Comparison of ENCODE assay signal across 18 cellular contexts in genomic region chr4:128661529-128661928, GRCh38.
DNase-seq lines count a peak whose midpoint lies in the region; FAIRE-seq and TF ChIP-seq lines count a peak whose summit lies in the region.
"Had no signal": no experiment of that assay in that cellular context is flagged by ENCODE, and none has a peak within 500 bp of the region (broad histone marks: within the 10 kb centered on the region; RNA-seq: fewer than 3 reads in every experiment).

No MANE protein-coding gene starts in this region.

- no peak overlapping the region for H3T11ph ChIP-seq in H9 (ENCODE audit: low read length)

- no peaks in the 10 kb centered on the region for H3K27me3 Mint-ChIP-seq in H9 (ENCODE audit: low read depth)

- H2AFZ ChIP-seq in H9 (ENCODE audit: low read length): peak overlapping the region; percentile 82

- H3K9ac ChIP-seq in H9 (ENCODE audit: extremely low read depth, insufficient read length, low read length) (no peak overlapping the region), mesendoderm (ENCODE audit: low read length) (no peak overlapping the region)

- POLR2A ChIA-PET in RWPE1 (lab: Yijun Ruan, JAX; ENCODE audit: low non-redundant PET): no interaction called here

- H2AK5ac ChIP-seq in H9 (ENCODE audit: insufficient read length, low read length) (no peak overlapping the region), mesendoderm (ENCODE audit: low read length) (no peak overlapping the region)

- peaks cover 4 to 16% of the 10 kb centered on the region in 2 experiments; a peak in 3 of 4 replicates for H3K4me1 Mint-ChIP-seq in H9
- H3K4me1 Mint-ChIP-seq: stimulated activated effector memory CD8-positive, alpha-beta T cell treated with anti-CD3 and anti-CD28 coated beads, Interleukin-12 subunit alpha, Interleukin-12 subunit beta, amount 100 ng/mL, for 72 hours had no signal

- H3K27ac ChIP-seq in H9 (ENCODE audit: insufficient read length, low read depth, low read length) (no peak overlapping the region), mesendoderm (ENCODE audit: low read depth, low read length) (no peak overlapping the region), testis (peak overlapping the region; percentile 69 to 90), brain microvascular endothelial cell (no peak overlapping the region), RWPE1 (no peak overlapping the region)
- H3K27ac ChIP-seq: HL-60, left lung had no signal

- no peak overlapping the region for H3K4me3 ChIP-seq in bronchial epithelial cell (ENCODE audit: low read depth, low read length)
- no peak overlapping the region for H3K4me3 ChIP-seq in mesendoderm (ENCODE audit: low read length)
- H3K4me3 ChIP-seq in testis: no peak overlapping the region
- no peak overlapping the region for H3K4me3 ChIP-seq in brain microvascular endothelial cell (ENCODE audit: low read depth, low read length)
- H3K4me3 ChIP-seq: left lung had no signal

- H2BK5ac ChIP-seq in H9 (ENCODE audit: insufficient read length, low read length): no peak overlapping the region
- no peak overlapping the region for H2BK5ac ChIP-seq in mesendoderm (ENCODE audit: low read length)

- H3K9me3 Mint-ChIP-seq in H9: peaks cover 0 to 6% of the 10 kb centered on the region in 2 experiments; a peak in 3 of 5 replicates
- H3K9me3 Mint-ChIP-seq: stimulated activated effector memory CD8-positive, alpha-beta T cell treated with anti-CD3 and anti-CD28 coated beads, Interleukin-12 subunit alpha, Interleukin-12 subunit beta, amount 100 ng/mL, for 72 hours had no signal

- no peaks in the 10 kb centered on the region for H4K20me1 ChIP-seq in H9 (ENCODE audit: control insufficient read depth, insufficient read depth, insufficient read length)

- no peak overlapping the region for H4K91ac ChIP-seq in H9 (ENCODE audit: insufficient read length, low read depth, low read length)

- no peaks in the 10 kb centered on the region for H3K36me3 ChIP-seq in bronchial epithelial cell (ENCODE audit: control insufficient read depth, insufficient read depth, low read length)
- no peaks in the 10 kb centered on the region for H3K36me3 ChIP-seq in mesendoderm (ENCODE audit: control insufficient read depth, insufficient read depth, low read length)
- no peaks in the 10 kb centered on the region for H3K36me3 ChIP-seq in testis (ENCODE audit: low read depth, missing control alignments)
- H3K36me3 ChIP-seq in brain microvascular endothelial cell (replicated peaks): no peaks in the 10 kb centered on the region
- H3K36me3 ChIP-seq: left lung had no signal

- no peak overlapping the region for H4K8ac ChIP-seq in H9 (replicated peaks; ENCODE audit: insufficient read length, low read depth, low read length)
- H4K8ac ChIP-seq in mesendoderm (ENCODE audit: low read depth, low read length): no peak overlapping the region

- FAIRE-seq in bronchial epithelial cell (lab: Jason Lieb, UNC): peak; percentile 83

- H3K9me3 ChIP-seq in H9 (ENCODE audit: control insufficient read depth, low read depth, low read length) (no peaks in the 10 kb centered on the region), testis (no peaks in the 10 kb centered on the region)
- H3K9me3 ChIP-seq: left lung had no signal

- H2BK120ac ChIP-seq in H9 (ENCODE audit: low read depth, low read length, poor library complexity, severe bottlenecking) (no peak overlapping the region), mesendoderm (ENCODE audit: low read depth, low read length) (no peak overlapping the region)

- H3K36me3 Mint-ChIP-seq in H9 (ENCODE audit: insufficient read depth in 1 of 3, low read depth in 3 of 3): peaks cover 1 to 12% (median 3%) of the 10 kb centered on the region in 3 experiments; a peak in 5 of 7 replicates
- H3K36me3 Mint-ChIP-seq: naive thymus-derived CD8-positive, alpha-beta T cell; stimulated activated effector memory CD8-positive, alpha-beta T cell treated with anti-CD3 and anti-CD28 coated beads, Interleukin-12 subunit alpha, Interleukin-12 subunit beta, amount 100 ng/mL, for 72 hours had no signal

- intact Hi-C loops in testis (cut with DNase I; ENCODE audit: low total_unique reads): no loop called here

- H2BK15ac ChIP-seq in H9 (ENCODE audit: low read depth, low read length): no peak overlapping the region
- no peak overlapping the region for H2BK15ac ChIP-seq in mesendoderm (replicated peaks; ENCODE audit: low read depth)

- H3K79me1 ChIP-seq in H9 (ENCODE audit: insufficient read depth, low read depth, low read length, poor library complexity, severe bottlenecking): no peaks in the 10 kb centered on the region
- H3K79me1 ChIP-seq in mesendoderm (ENCODE audit: low read length): no peaks in the 10 kb centered on the region

- in situ Hi-C loops in brain microvascular endothelial cell (cut with HindIII; ENCODE audit: low pct_ligation_motif_present, low sequenced_read_pairs): no loop called here

- CTCF ChIA-PET in RWPE1 (lab: Yijun Ruan, JAX): no interaction called here

- no peak overlapping the region for H2BK20ac ChIP-seq in H9 (ENCODE audit: low read depth, low read length, poor library complexity, severe bottlenecking)

- H3K79me2 ChIP-seq in H9 (ENCODE audit: insufficient read depth, low read length) (no peaks in the 10 kb centered on the region), mesendoderm (ENCODE audit: control insufficient read depth, insufficient read depth, low read length) (no peaks in the 10 kb centered on the region)

- DNase-seq in H9: no peak
- DNase-seq in bronchial epithelial cell (ENCODE audit: low read depth): no peak
- peak; percentile 76 for DNase-seq in mesendoderm
- DNase-seq in testis: no peak
- DNase-seq in superior temporal gyrus (ENCODE audit: extremely low spot score): no peak
- no peak for DNase-seq in brain microvascular endothelial cell
- no peak for DNase-seq in RWPE1 (ENCODE audit: low spot score)
- no peak for DNase-seq in EL
- DNase-seq: activated CD8-positive, alpha-beta memory T cell treated with anti-CD3 and anti-CD28 coated beads for 24 hours; cerebellar nuclear complex; left lung; MV-4-11; naive thymus-derived CD8-positive, alpha-beta T cell; NCI-H2029 treated with DMSO at 0.1 percent for 48 hours; NCI-H510A treated with DMSO at 0.1 percent for 48 hours had no signal

- H4K5ac ChIP-seq in H9 (ENCODE audit: insufficient read length, low read depth, low read length): peak overlapping the region; percentile 92
- H4K5ac ChIP-seq in mesendoderm (ENCODE audit: low read length): no peak overlapping the region

- no peak overlapping the region; a peak in 1 of 7 replicates for H3K27ac Mint-ChIP-seq in H9
- H3K27ac Mint-ChIP-seq: stimulated activated effector memory CD8-positive, alpha-beta T cell treated with anti-CD3 and anti-CD28 coated beads, Interleukin-12 subunit alpha, Interleukin-12 subunit beta, amount 100 ng/mL, for 72 hours; T-helper 1 cell treated with Interleukin-12 subunit alpha and Interleukin-12 subunit beta and Interleukin-4 antibody, amounts not matched to agents 30 μg/mL and 1 μg/mL, for 36 hours had no signal

- no peak for TF ChIP-seq CTCF in H9 (conservative IDR thresholded peaks at IDR 0.05)
- TF ChIP-seq CTCF in bronchial epithelial cell (IDR thresholded peaks at IDR 0.05; ENCODE audit: insufficient read depth, low read length, severe bottlenecking): no peak
- no peak for TF ChIP-seq CTCF in testis (IDR thresholded peaks at IDR 0.05)
- no peak for TF ChIP-seq CTCF in brain microvascular endothelial cell (IDR thresholded peaks at IDR 0.05; ENCODE audit: low read depth, low read length, missing control alignments)
- no peak for TF ChIP-seq CTCF in RWPE1 (conservative IDR thresholded peaks at IDR 0.05; ENCODE audit: low read depth)

- H3K23me2 ChIP-seq in H9 (ENCODE audit: insufficient read length, low read depth, low read length, poor library complexity, severe bottlenecking): no peaks in the 10 kb centered on the region

- H3K4ac ChIP-seq in H9 (ENCODE audit: low read depth, low read length) (no peak overlapping the region), mesendoderm (ENCODE audit: low read depth, low read length) (no peak overlapping the region)

- no peak overlapping the region for H3K4me3 Mint-ChIP-seq in H9
- H3K4me3 Mint-ChIP-seq: naive thymus-derived CD8-positive, alpha-beta T cell; stimulated activated effector memory CD8-positive, alpha-beta T cell treated with anti-CD3 and anti-CD28 coated beads, Interleukin-12 subunit alpha, Interleukin-12 subunit beta, amount 100 ng/mL, for 72 hours; T-helper 1 cell treated with Interleukin-12 subunit alpha and Interleukin-12 subunit beta and Interleukin-4 antibody, amounts not matched to agents 30 μg/mL and 1 μg/mL, for 36 hours had no signal

- no peak overlapping the region for H3K14ac ChIP-seq in H9 (ENCODE audit: insufficient read depth, low read length)

- TF ChIP-seq POLR2A in testis (IDR thresholded peaks at IDR 0.05): no peak

- H3K4me2 ChIP-seq in H9 (ENCODE audit: insufficient read depth, insufficient read length, low read length) (no peak overlapping the region), mesendoderm (ENCODE audit: low read length) (no peak overlapping the region)

- H2BK12ac ChIP-seq in H9 (ENCODE audit: insufficient read length, low read depth, low read length): no peak overlapping the region

- WGBS in H9 (ENCODE audit: extremely low coverage, insufficient read length, low lambda C conversion rate): no CpG with 5 or more reads among the region's 6 CpGs
- no CpG with 5 or more reads among the region's 6 CpGs for WGBS in mesendoderm (ENCODE audit: extremely low coverage, insufficient coverage, low lambda C conversion rate)
- WGBS in testis, 2 donors: 60 to 80% methylated on average over 6 of the region's 6 CpGs

- peaks cover 3% of the 10 kb centered on the region; the same call in 1 of the 2 replicates for H3K4me1 ChIP-seq in H9 (ENCODE audit: insufficient read depth, low read length)
- H3K4me1 ChIP-seq in mesendoderm (ENCODE audit: control insufficient read depth, low read depth, low read length): no peaks in the 10 kb centered on the region
- H3K4me1 ChIP-seq in testis: peaks cover 37% of the 10 kb centered on the region

- no peak overlapping the region for H3K56ac ChIP-seq in H9 (ENCODE audit: insufficient read length, low read depth, low read length)
- no peak overlapping the region for H3K56ac ChIP-seq in mesendoderm (ENCODE audit: low read length)

- H3K27me3 ChIP-seq in H9 (ENCODE audit: insufficient read depth, low read length) (no peaks in the 10 kb centered on the region), bronchial epithelial cell (ENCODE audit: control insufficient read depth, insufficient read depth, low read length) (no peaks in the 10 kb centered on the region), mesendoderm (ENCODE audit: insufficient read depth, low read length, poor library complexity) (no peaks in the 10 kb centered on the region), testis (no peaks in the 10 kb centered on the region), brain microvascular endothelial cell (replicated peaks) (no peaks in the 10 kb centered on the region)
- H3K27me3 ChIP-seq: left lung had no signal

- peak overlapping the region; percentile 84 for H3K18ac ChIP-seq in H9 (ENCODE audit: insufficient read length, low read depth, low read length)
- H3K18ac ChIP-seq in mesendoderm (ENCODE audit: low read length): no peak overlapping the region

- H3K23ac ChIP-seq in H9 (ENCODE audit: insufficient read length, low read depth, low read length) (no peak overlapping the region), mesendoderm (ENCODE audit: low read length) (no peak overlapping the region)

Comparison
In these comparisons a context has a peak if more than half of its experiments do, and no peak if none do; other contexts are left out.
1. H3K27ac ChIP-seq: peak in testis (2 of 2); none in H9 (single experiment), mesendoderm (single experiment), brain microvascular endothelial cell (single experiment) and RWPE1 (single experiment).